In the genomic region with DNA sequence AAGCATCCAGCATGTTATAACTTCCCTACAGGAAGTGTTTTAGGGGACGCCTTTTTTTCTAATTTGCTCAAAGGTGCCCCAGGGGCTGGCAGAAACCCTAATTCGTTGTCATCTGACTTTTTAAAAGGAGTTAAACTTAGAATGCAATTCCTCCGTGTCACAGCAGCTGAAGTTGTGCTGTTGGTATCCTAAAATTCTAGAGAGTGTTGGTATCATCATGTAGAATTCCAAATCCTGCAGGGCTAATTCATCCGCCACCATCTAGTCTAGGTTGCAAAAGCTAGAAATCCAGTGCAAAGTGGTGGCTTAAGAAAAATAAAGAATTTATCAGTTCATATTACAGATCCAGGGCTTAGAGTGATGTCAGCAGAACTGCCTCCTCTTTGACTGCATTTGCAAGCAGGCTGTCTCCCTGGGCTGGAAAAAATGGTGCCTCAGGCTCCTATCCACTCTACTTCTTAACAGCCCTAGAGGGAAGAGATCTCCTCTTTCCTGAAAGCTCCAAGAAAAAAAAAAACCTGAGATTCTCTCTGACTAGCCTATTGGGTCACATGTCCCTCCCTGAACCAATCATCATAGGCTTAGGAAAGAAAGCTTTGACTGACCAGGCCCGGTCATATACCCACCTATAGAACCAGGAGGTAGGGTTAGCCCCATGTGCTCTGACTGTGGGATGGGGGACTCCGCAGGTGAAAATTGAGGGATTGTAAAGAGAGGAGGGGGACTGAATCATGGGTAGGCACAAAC, we compare ENCODE assay signal across 8 cellular contexts.
A peak's percentile ranks its signal among the peaks of the same experiment; 100 is the strongest.
DNase-seq lines count a peak whose midpoint lies in the region; ATAC-seq and TF ChIP-seq lines count a peak whose summit lies in the region.

No MANE protein-coding gene starts in this region.

- peak overlapping the region; percentile 49 to 83; a peak in 3 of 4 replicates for H4K8ac ChIP-seq in IMR-90 (ENCODE audit: low read depth in 2 of 2, low read length in 2 of 2)

- no peak for TF ChIP-seq RAD21 in IMR-90 (IDR thresholded peaks at IDR 0.05; ENCODE audit: low read length)
- TF ChIP-seq RAD21 in neural cell (conservative IDR thresholded peaks at IDR 0.05) = no peak

- H4K20me1 ChIP-seq in IMR-90 (ENCODE audit: insufficient read depth, low read length) (no peaks in the 10 kb centered on the region), neural cell (ENCODE audit: insufficient read depth) (no peaks in the 10 kb centered on the region)

- H3K36me3 ChIP-seq in IMR-90 (ENCODE audit: control insufficient read depth, insufficient read depth, low read length) = no peaks in the 10 kb centered on the region
- H3K36me3 ChIP-seq in brain microvascular endothelial cell (replicated peaks) = no peaks in the 10 kb centered on the region
- no peaks in the 10 kb centered on the region for H3K36me3 ChIP-seq in neural cell (ENCODE audit: insufficient read depth, low read length)

- H2AFZ ChIP-seq in IMR-90 (replicated peaks; ENCODE audit: low read length, poor library complexity) (peak overlapping the region; percentile 8), neural cell (ENCODE audit: low read depth, low read length) (no peak overlapping the region)

- no peaks in the 10 kb centered on the region for H3K9me3 ChIP-seq in IMR-90 (ENCODE audit: control insufficient read depth, insufficient read depth, low read length)
- no peaks in the 10 kb centered on the region for H3K9me3 ChIP-seq in neural cell (ENCODE audit: low read length)

- no peak overlapping the region; the same call in 1 of the 2 replicates for H3K4me2 ChIP-seq in IMR-90 (ENCODE audit: low read depth, low read length)
- no peak overlapping the region for H3K4me2 ChIP-seq in neural cell (ENCODE audit: low read length)

- DNase-seq in D341Med (ENCODE audit: low spot score) (peak; percentile 60), IMR-90 (peak; percentile 5), brain microvascular endothelial cell (no peak), left lobe of liver (ENCODE audit: low spot score) (no peak), amniotic stem cell (lab: John Stamatoyannopoulos, UW) (no peak), NCI-H2107 (lab: John Stamatoyannopoulos, UW) (no peak)

- POLR2A ChIA-PET in IMR-90 (lab: Charles Lee; ENCODE audit: unreplicated experiment) = no interaction called here

- no CpG with 5 or more reads among the region's 6 CpGs for WGBS in IMR-90 (ENCODE audit: extremely low coverage in 2 of 2, insufficient read length in 1 of 2), 2 experiments

- H3K27ac ChIP-seq in IMR-90 (ENCODE audit: insufficient read depth, low read length) (no peak overlapping the region), brain microvascular endothelial cell (peak overlapping the region; percentile 42), neural cell (ENCODE audit: low read length) (no peak overlapping the region)

- H3K4me1 ChIP-seq in IMR-90 (ENCODE audit: control insufficient read depth, insufficient read depth, low read length) = no peaks in the 10 kb centered on the region; the same call in 1 of the 2 replicates

- no peaks in the 10 kb centered on the region for H3F3A ChIP-seq in neural cell (ENCODE audit: insufficient read depth, low read length, poor library complexity, severe bottlenecking)

- no peak overlapping the region for H3K4ac ChIP-seq in IMR-90 (ENCODE audit: low read depth, low read length)

- no peak overlapping the region for H2BK15ac ChIP-seq in IMR-90 (ENCODE audit: low read depth, low read length)

- no peak overlapping the region for H3K18ac ChIP-seq in IMR-90 (ENCODE audit: low read depth, low read length)

- dilution Hi-C loops in IMR-90 (cut with HindIII; ENCODE audit: low sequenced_read_pairs, unreplicated experiment) = no loop called here

- no peak for TF ChIP-seq EP300 in neural cell (conservative IDR thresholded peaks at IDR 0.05; ENCODE audit: poor library complexity, severe bottlenecking)

- peak overlapping the region; percentile 39; the same call in 1 of the 2 replicates for H3K9ac ChIP-seq in IMR-90 (ENCODE audit: low read depth, low read length)
- H3K9ac ChIP-seq in neural cell (ENCODE audit: low read length) = no peak overlapping the region

- TF ChIP-seq CTCF in IMR-90 (conservative IDR thresholded peaks at IDR 0.05; ENCODE audit: low read depth, low read length) (peak; percentile 63; the same call in 1 of the 2 replicates), brain microvascular endothelial cell (IDR thresholded peaks at IDR 0.05; ENCODE audit: low read depth, low read length, missing control alignments) (peak; percentile 55), neural cell (IDR thresholded peaks at IDR 0.05; ENCODE audit: poor library complexity, severe bottlenecking) (peak; percentile 26)

- H3K9me2 ChIP-seq in neural cell (ENCODE audit: insufficient read depth, low read length) = no peaks in the 10 kb centered on the region

- intact Hi-C loops in IMR-90 (cut with micrococcal nuclease) = loop anchor here (1.0 kb wide), 1 partner anchor 90 kb away; no protein-coding TSS in a partner anchor

- in situ Hi-C loops in IMR-90 (cut with MboI; ENCODE audit: low sequenced_read_pairs) (no loop called here), brain microvascular endothelial cell (cut with HindIII; ENCODE audit: low pct_ligation_motif_present, low sequenced_read_pairs) (no loop called here)

- TF ChIP-seq POLR2A in IMR-90 (IDR thresholded peaks at IDR 0.05; ENCODE audit: low read depth, low read length) = no peak

- H3K79me1 ChIP-seq in IMR-90 (ENCODE audit: low read depth in 1 of 2, low read length in 2 of 2) = no peaks in the 10 kb centered on the region

- H2BK120ac ChIP-seq in IMR-90 (ENCODE audit: low read depth, low read length) = no peak overlapping the region

- no peak overlapping the region for H2AK9ac ChIP-seq in IMR-90 (replicated peaks; ENCODE audit: low read depth, low read length, poor library complexity)

- H3K56ac ChIP-seq in IMR-90 (ENCODE audit: extremely low read depth, insufficient read depth, low read length) = no peak overlapping the region

- CTCF ChIA-PET in IMR-90 (lab: Yijun Ruan, JAX) = interaction anchor here (1.0 to 1.5 kb wide), 2 partner anchors 142 to 386 kb away, joined by 3 to 4 read pairs; partner anchors contain the start of genes FAM98C, MRPS12 and SARS2

- no peaks in the 10 kb centered on the region for H3K79me2 ChIP-seq in neural cell (replicated peaks; ENCODE audit: insufficient read depth, low read length)

- no peak overlapping the region for H3K4me3 ChIP-seq in IMR-90 (ENCODE audit: insufficient read depth, low read depth, low read length)
- no peak overlapping the region for H3K4me3 ChIP-seq in brain microvascular endothelial cell (ENCODE audit: low read depth, low read length)
- no peak overlapping the region for H3K4me3 ChIP-seq in neural cell (ENCODE audit: low read length)

- H2BK20ac ChIP-seq in IMR-90 (ENCODE audit: low read depth, low read length) = no peak overlapping the region

- no TSS peak for BruUV-seq in IMR-90 (replicated peaks; lab: Mats Ljungman, UMichigan)

- H3K27me3 ChIP-seq in IMR-90 (ENCODE audit: control insufficient read depth, insufficient read depth, low read length) (peaks cover 6% of the 10 kb centered on the region), brain microvascular endothelial cell (replicated peaks) (no peaks in the 10 kb centered on the region), neural cell (ENCODE audit: insufficient read depth, low read depth, low read length) (no peaks in the 10 kb centered on the region)

- ATAC-seq in IMR-90 (ENCODE audit: low read depth) = no peak
- ATAC-seq in left lobe of liver = no peak
- no peak for ATAC-seq in GM19023 (IDR thresholded peaks at IDR 0.05; ENCODE audit: unreplicated experiment)

- H3K23ac ChIP-seq in IMR-90 (ENCODE audit: low read depth, low read length) = no peak overlapping the region

- H2AK5ac ChIP-seq in IMR-90 (ENCODE audit: low read depth, low read length) = no peak overlapping the region

- no peaks in the 10 kb centered on the region for H3K9me1 ChIP-seq in IMR-90 (ENCODE audit: insufficient read depth, low read length)

- H4K5ac ChIP-seq in IMR-90 (ENCODE audit: low read depth, low read length) = no peak overlapping the region; the same call in 1 of the 2 replicates

- no peak overlapping the region for H4K91ac ChIP-seq in IMR-90 (ENCODE audit: insufficient read depth, low read depth, low read length)

- H3K14ac ChIP-seq in IMR-90 (replicated peaks; ENCODE audit: low read depth, low read length) = no peak overlapping the region

- H2BK5ac ChIP-seq in IMR-90 (ENCODE audit: low read depth, low read length, poor library complexity, severe bottlenecking) = no peak overlapping the region

TF ChIP-seq in IMR-90, 13 proteins besides CTCF, POLR2A, EP300 and RAD21 (continues in another document):
- no peak for TF ChIP-seq MXI1 (IDR thresholded peaks at IDR 0.05; ENCODE audit: borderline replicate concordance, low read depth, low read length)
- TF ChIP-seq, protein P1, sequence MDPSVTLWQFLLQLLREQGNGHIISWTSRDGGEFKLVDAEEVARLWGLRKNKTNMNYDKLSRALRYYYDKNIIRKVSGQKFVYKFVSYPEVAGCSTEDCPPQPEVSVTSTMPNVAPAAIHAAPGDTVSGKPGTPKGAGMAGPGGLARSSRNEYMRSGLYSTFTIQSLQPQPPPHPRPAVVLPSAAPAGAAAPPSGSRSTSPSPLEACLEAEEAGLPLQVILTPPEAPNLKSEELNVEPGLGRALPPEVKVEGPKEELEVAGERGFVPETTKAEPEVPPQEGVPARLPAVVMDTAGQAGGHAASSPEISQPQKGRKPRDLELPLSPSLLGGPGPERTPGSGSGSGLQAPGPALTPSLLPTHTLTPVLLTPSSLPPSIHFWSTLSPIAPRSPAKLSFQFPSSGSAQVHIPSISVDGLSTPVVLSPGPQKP (IDR thresholded peaks at IDR 0.05; ENCODE audit: borderline replicate concordance, low read depth, low read length) = no peak

TF ChIP-seq in neural cell, 6 proteins besides CTCF, POLR2A, EP300 and RAD21 (continues in another document):
- TF ChIP-seq EZH2 (IDR thresholded peaks at IDR 0.05; ENCODE audit: borderline replicate concordance, insufficient read depth, low read length, poor library complexity, severe bottlenecking) (no peak), SMC3 (conservative IDR thresholded peaks at IDR 0.05; ENCODE audit: poor library complexity) (no peak), TAF1 (IDR thresholded peaks at IDR 0.05; ENCODE audit: low read depth) (no peak)

Comparison
In these comparisons a context has a peak if more than half of its experiments do, and no peak if none do; other contexts are left out.
1. DNase-seq: peak in D341Med (single experiment) and IMR-90 (single experiment); none in brain microvascular endothelial cell (single experiment), left lobe of liver (single experiment), amniotic stem cell (single experiment) and NCI-H2107 (single experiment).
2. Peak in every context shown above with its lines, with median percentiles within 50 percentile points of each other: CTCF ChIP-seq.